Comparison of ENCODE assay signal across 18 cellular contexts in the genomic region with DNA sequence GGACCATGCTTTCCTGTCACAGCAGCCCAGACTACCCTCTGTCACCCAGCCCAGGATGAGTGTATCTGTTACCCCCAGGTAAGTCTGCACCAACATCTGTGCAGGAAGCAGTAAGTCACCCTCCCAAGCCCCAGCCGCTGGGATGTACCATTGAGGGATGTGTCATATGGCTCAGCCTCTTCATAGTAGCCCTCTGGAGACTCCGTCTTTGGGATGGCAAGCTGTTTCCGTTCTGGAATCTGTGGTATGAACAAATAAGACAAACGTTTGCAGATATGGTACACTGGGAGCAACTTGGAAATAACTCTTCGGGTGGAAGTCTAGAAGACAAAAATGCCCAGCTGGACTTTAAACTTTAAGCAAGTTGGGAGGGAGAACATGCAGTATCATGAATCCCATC.
A peak's percentile ranks its signal among the peaks of the same experiment; 100 is the strongest.
DNase-seq lines count a peak whose midpoint lies in the region; FAIRE-seq and TF ChIP-seq lines count a peak whose summit lies in the region.
"Had no signal": no experiment of that assay in that cellular context is flagged by ENCODE, and none has a peak within 500 bp of the region (broad histone marks: within the 10 kb centered on the region; RNA-seq: fewer than 3 reads in every experiment).

No MANE protein-coding gene starts in this region.

- no peak overlapping the region for H2AFZ ChIP-seq in mesenchymal stem cell (ENCODE audit: low read depth, low read length)

- H3K79me1 ChIP-seq in mesenchymal stem cell (replicated peaks; ENCODE audit: low read length, poor library complexity, severe bottlenecking) = no peaks in the 10 kb centered on the region

- peak overlapping the region; percentile 85 to 89 for H3K18ac ChIP-seq in mesenchymal stem cell (ENCODE audit: low read depth in 1 of 2, low read length in 2 of 2)

- H3K36me3 ChIP-seq in bronchial epithelial cell (ENCODE audit: control insufficient read depth, insufficient read depth, low read length) (no peaks in the 10 kb centered on the region), mesenchymal stem cell (ENCODE audit: control insufficient read depth in 1 of 2, insufficient read depth in 2 of 2, low read depth in 1 of 2, low read length in 2 of 2) (peaks cover 0 to under 1% of the 10 kb centered on the region in 2 experiments), thyroid gland (peaks cover 0 to 20% of the 10 kb centered on the region in 2 donors)
- H3K36me3 ChIP-seq: BLaER1 treated with 17β-estradiol and CSF1 and Interleukin-3, amounts not matched to agents 10 nM and 100 nM had no signal

- no peak overlapping the region for H3K9ac ChIP-seq in mesenchymal stem cell (ENCODE audit: low read length)
- H3K9ac ChIP-seq: BLaER1 treated with 17β-estradiol and CSF1 and Interleukin-3, amounts not matched to agents 10 nM and 100 nM had no signal

- FAIRE-seq in bronchial epithelial cell (lab: Jason Lieb, UNC) = peak; percentile 18
- FAIRE-seq: GM12892, H1, RCC 7860 had no signal

- TF ChIP-seq POLR2A in thyroid gland (IDR thresholded peaks at IDR 0.05) = no peak

- H3K4me2 ChIP-seq in mesenchymal stem cell (ENCODE audit: low read length, poor library complexity, severe bottlenecking) = no peak overlapping the region
- H3K4me2 ChIP-seq: BLaER1 treated with 17β-estradiol and CSF1 and Interleukin-3, amounts not matched to agents 10 nM and 100 nM had no signal

- H3K14ac ChIP-seq in mesenchymal stem cell (ENCODE audit: low read length in 2 of 2) = no peak overlapping the region

- H4K91ac ChIP-seq in mesenchymal stem cell (ENCODE audit: low read length) = peak overlapping the region; percentile 65

- TF ChIP-seq CTCF in bronchial epithelial cell (IDR thresholded peaks at IDR 0.05; ENCODE audit: insufficient read depth, low read length, severe bottlenecking) (no peak), thyroid gland (IDR thresholded peaks at IDR 0.05) (no peak)

- peak overlapping the region in 1 of 2 experiments; percentile 71 for H3K4ac ChIP-seq in mesenchymal stem cell (ENCODE audit: low read depth in 1 of 2, low read length in 2 of 2)

- H3K23ac ChIP-seq in mesenchymal stem cell (ENCODE audit: low read length in 2 of 2) = peak overlapping the region in 1 of 2 experiments; percentile 46

- intact Hi-C loops in thyroid gland (cut with DNase I) = no loop called here

- no peak overlapping the region for H2BK5ac ChIP-seq in mesenchymal stem cell (ENCODE audit: low read depth, low read length, poor library complexity, severe bottlenecking)

- no peaks in the 10 kb centered on the region for H3K27me3 ChIP-seq in bronchial epithelial cell (ENCODE audit: control insufficient read depth, insufficient read depth, low read length)
- peaks cover 0 to 36% of the 10 kb centered on the region in 2 experiments for H3K27me3 ChIP-seq in mesenchymal stem cell (ENCODE audit: control insufficient read depth in 1 of 2, insufficient read depth in 1 of 2, low read length in 2 of 2)
- H3K27me3 ChIP-seq in thyroid gland = no peaks in the 10 kb centered on the region
- H3K27me3 ChIP-seq: BLaER1 treated with 17β-estradiol and CSF1 and Interleukin-3, amounts not matched to agents 10 nM and 100 nM had no signal

- peak overlapping the region; percentile 72 for H4K8ac ChIP-seq in mesenchymal stem cell (ENCODE audit: low read length)

- no peak overlapping the region for H2BK15ac ChIP-seq in mesenchymal stem cell (ENCODE audit: low read depth, poor library complexity, severe bottlenecking)

- no peak overlapping the region for H2BK120ac ChIP-seq in mesenchymal stem cell (ENCODE audit: low read depth, low read length)

- H2BK12ac ChIP-seq in mesenchymal stem cell (ENCODE audit: low read length in 2 of 2) = peak overlapping the region; percentile 64 to 89

- H3K4me1 ChIP-seq in mesenchymal stem cell (ENCODE audit: control insufficient read depth, insufficient read depth, low read depth, low read length) = peaks cover 15% of the 10 kb centered on the region
- peaks cover 28 to 36% of the 10 kb centered on the region in 2 donors for H3K4me1 ChIP-seq in thyroid gland

- H3K4me3 ChIP-seq in bronchial epithelial cell (ENCODE audit: low read depth, low read length) (no peak overlapping the region), mesenchymal stem cell (ENCODE audit: insufficient read depth in 1 of 2, low read depth in 1 of 2, low read length in 2 of 2) (no peak overlapping the region), thyroid gland (replicated peaks in 1 of 3) (no peak overlapping the region)
- H3K4me3 ChIP-seq: BLaER1 treated with 17β-estradiol and CSF1 and Interleukin-3, amounts not matched to agents 10 nM and 100 nM had no signal

- H3K9me3 ChIP-seq in mesenchymal stem cell (ENCODE audit: control insufficient read depth, low read length) = no peaks in the 10 kb centered on the region
- no peaks in the 10 kb centered on the region for H3K9me3 ChIP-seq in thyroid gland
- H3K9me3 ChIP-seq: BLaER1 treated with 17β-estradiol and CSF1 and Interleukin-3, amounts not matched to agents 10 nM and 100 nM had no signal

- H2AK5ac ChIP-seq in mesenchymal stem cell (ENCODE audit: low read length, severe bottlenecking) = no peak overlapping the region

- 0% methylated on average over 5 of the region's 5 CpGs for WGBS in mesenchymal stem cell
- 85 to 89% methylated on average over 5 of the region's 5 CpGs for WGBS in thyroid gland, 2 donors

- H3K27ac ChIP-seq in mesenchymal stem cell (ENCODE audit: low read length, poor library complexity, severe bottlenecking) (no peak overlapping the region), thyroid gland (peak overlapping the region; percentile 3 to 74 (median 66))
- H3K27ac ChIP-seq: 22Rv1; BLaER1 treated with 17β-estradiol and CSF1 and Interleukin-3, amounts not matched to agents 10 nM and 100 nM had no signal

- DNase-seq in NCI-H2171 treated with DMSO at 0.1 percent for 48 hours (lab: John Stamatoyannopoulos, UW) (peak; percentile 36), NCI-H2171 (lab: John Stamatoyannopoulos, UW) (no peak), bronchial epithelial cell (ENCODE audit: low read depth) (peak; percentile 63), mesenchymal stem cell (peak; percentile 83), thyroid gland (no peak), NCI-H2029 (lab: John Stamatoyannopoulos, UW) (no peak), NCI-H2107 (lab: John Stamatoyannopoulos, UW) (no peak)
- DNase-seq in stimulated activated CD4-positive, alpha-beta T cell treated with anti-CD3 and anti-CD28 coated beads, Interleukin-2, amount 100 ng/mL, for 48 hours = no peak
- DNase-seq: KBM-7, NCI-H146, NCI-H2081 treated with DMSO at 0.1 percent for 48 hours, NCI-H69, SHP77 treated with DMSO at 0.1 percent for 48 hours had no signal

Comparison
In these comparisons a context has a peak if more than half of its experiments do, and no peak if none do; other contexts are left out.
1. DNase-seq: peak in NCI-H2171 treated with DMSO at 0.1 percent for 48 hours (single experiment), bronchial epithelial cell (single experiment) and mesenchymal stem cell (single experiment); none in NCI-H2171 (single experiment), thyroid gland (0 of 2), stimulated activated CD4-positive, alpha-beta T cell treated with anti-CD3 and anti-CD28 coated beads, Interleukin-2, amount 100 ng/mL, for 48 hours (0 of 2), NCI-H2029 (single experiment) and NCI-H2107 (single experiment).